Comparison of ENCODE assay signal across 15 cellular contexts in genomic region chr5:109876941-109877669, GRCh38.
A peak's percentile ranks its signal among the peaks of the same experiment; 100 is the strongest.
DNase-seq lines count a peak whose midpoint lies in the region; ATAC-seq and TF ChIP-seq lines count a peak whose summit lies in the region.
"Had no signal": no experiment of that assay in that cellular context is flagged by ENCODE, and none has a peak within 500 bp of the region (broad histone marks: within the 10 kb centered on the region; RNA-seq: fewer than 3 reads in every experiment).

No MANE protein-coding gene starts in this region.

- TF ChIP-seq CTCF in HFFc6 (IDR thresholded peaks at IDR 0.05) (no peak), WTC11 (IDR thresholded peaks at IDR 0.05) (no peak), fibroblast of the aortic adventitia (IDR thresholded peaks at IDR 0.05; ENCODE audit: insufficient read depth, low read length) (no peak)

- CTCF ChIA-PET in WTC11 (lab: Charles Lee) = interaction anchor here (0.6 to 1.0 kb wide), 2 partner anchors 189 to 456 kb away, joined by 3 read pairs; no protein-coding TSS in a partner anchor

- peak overlapping the region; percentile 55 for H3K4me3 Mint-ChIP-seq in HFFc6
- H3K4me3 Mint-ChIP-seq in WTC11 = no peak overlapping the region
- H3K4me3 Mint-ChIP-seq: activated naive CD4-positive, alpha-beta T cell treated with anti-CD3 and anti-CD28 coated beads, Interleukin-2, amount 50 U/mL, for 24 hours; central memory CD8-positive, alpha-beta T cell had no signal

- H3K4me1 Mint-ChIP-seq in HFFc6 (ENCODE audit: low read depth) = peaks cover 37% of the 10 kb centered on the region
- no peaks in the 10 kb centered on the region for H3K4me1 Mint-ChIP-seq in WTC11

- ATAC-seq in WTC11 = peak; percentile 69
- no peak for ATAC-seq in GM19328 (IDR thresholded peaks at IDR 0.05; ENCODE audit: unreplicated experiment)
- ATAC-seq in GM21367 (IDR thresholded peaks at IDR 0.05; ENCODE audit: unreplicated experiment) = no peak
- ATAC-seq: A549 had no signal

- DNase-seq in A172 (ENCODE audit: low spot score) (peak; percentile 45), HFFc6 (peak; percentile 25), WTC11 (ENCODE audit: low spot score) (no peak), fibroblast of the aortic adventitia (ENCODE audit: low read depth) (peak; percentile 30), activated T-cell treated with anti-CD3 and anti-CD28 coated beads for 4 hours (no peak), KG1 (lab: John Stamatoyannopoulos, UW) (no peak)
- DNase-seq: activated CD4-positive, CD25-positive, alpha-beta regulatory T cell treated with anti-CD3 and anti-CD28 coated beads, Interleukin-2, amount 50 U/mL, for 72 hours; activated CD8-positive, alpha-beta memory T cell treated with anti-CD3 and anti-CD28 coated beads, Interleukin-2, amount 50 U/mL, for 48 hours; Calu3; nucleus accumbens had no signal

- no peak overlapping the region for H3K4me3 ChIP-seq in fibroblast of the aortic adventitia (ENCODE audit: low read depth, low read length)
- H3K4me3 ChIP-seq: A549 had no signal

- H3K9me3 Mint-ChIP-seq in HFFc6 (no peaks in the 10 kb centered on the region), WTC11 (no peaks in the 10 kb centered on the region)
- H3K9me3 Mint-ChIP-seq: central memory CD8-positive, alpha-beta T cell had no signal

- H3K36me3 Mint-ChIP-seq in HFFc6 (ENCODE audit: low read depth) (no peaks in the 10 kb centered on the region), WTC11 (no peaks in the 10 kb centered on the region)

- POLR2A ChIA-PET in WTC11 (lab: Charles Lee) = no interaction called here

- H3K27ac Mint-ChIP-seq in HFFc6 = peak overlapping the region; percentile 16; the same call in 1 of the 2 replicates
- H3K27ac Mint-ChIP-seq in WTC11 = no peak overlapping the region

- H3K27me3 Mint-ChIP-seq in HFFc6 (ENCODE audit: insufficient read depth) = peaks cover 5% of the 10 kb centered on the region
- H3K27me3 Mint-ChIP-seq in WTC11 (ENCODE audit: low read depth) = no peaks in the 10 kb centered on the region; the same call in 1 of the 2 replicates
- H3K27me3 Mint-ChIP-seq: activated naive CD4-positive, alpha-beta T cell treated with anti-CD3 and anti-CD28 coated beads, Interleukin-2, amount 50 U/mL, for 24 hours; central memory CD8-positive, alpha-beta T cell had no signal

TF ChIP-seq in WTC11, 78 proteins besides CTCF, POLR2A, EP300 and RAD21:
- TF ChIP-seq TP53 (CRISPR knock-in tag; IDR thresholded peaks at IDR 0.05) (no peak), MAX (CRISPR knock-in tag; IDR thresholded peaks at IDR 0.05) (no peak), RORB (CRISPR knock-in tag; IDR thresholded peaks at IDR 0.05) (no peak), ARID4B (CRISPR knock-in tag; IDR thresholded peaks at IDR 0.05; ENCODE audit: borderline replicate concordance) (no peak), GTF2I (CRISPR knock-in tag; conservative IDR thresholded peaks at IDR 0.05) (no peak), ZNF121 (CRISPR knock-in tag; IDR thresholded peaks at IDR 0.05) (no peak), SOX15 (CRISPR knock-in tag; IDR thresholded peaks at IDR 0.05) (no peak), ERG (CRISPR knock-in tag; IDR thresholded peaks at IDR 0.05) (no peak), NFYB (CRISPR knock-in tag; conservative IDR thresholded peaks at IDR 0.05; ENCODE audit: low read depth) (no peak), ZNF416 (CRISPR knock-in tag; IDR thresholded peaks at IDR 0.05) (no peak), FOXP1 (CRISPR knock-in tag; IDR thresholded peaks at IDR 0.05; ENCODE audit: borderline replicate concordance) (no peak), USF1 (CRISPR knock-in tag; IDR thresholded peaks at IDR 0.05) (no peak), CDX4 (CRISPR knock-in tag; IDR thresholded peaks at IDR 0.05; ENCODE audit: borderline replicate concordance) (no peak), JAZF1 (CRISPR knock-in tag; IDR thresholded peaks at IDR 0.05) (no peak), ZNF281 (CRISPR knock-in tag; IDR thresholded peaks at IDR 0.05) (no peak)

Comparison
In these comparisons a context has a peak if more than half of its experiments do, and no peak if none do; other contexts are left out.
1. DNase-seq: peak in A172 (single experiment), HFFc6 (single experiment) and fibroblast of the aortic adventitia (single experiment); none in WTC11 (single experiment), activated T-cell treated with anti-CD3 and anti-CD28 coated beads for 4 hours (single experiment) and KG1 (single experiment).